10 cellular contexts compared by ENCODE assay signal in the genomic region with DNA sequence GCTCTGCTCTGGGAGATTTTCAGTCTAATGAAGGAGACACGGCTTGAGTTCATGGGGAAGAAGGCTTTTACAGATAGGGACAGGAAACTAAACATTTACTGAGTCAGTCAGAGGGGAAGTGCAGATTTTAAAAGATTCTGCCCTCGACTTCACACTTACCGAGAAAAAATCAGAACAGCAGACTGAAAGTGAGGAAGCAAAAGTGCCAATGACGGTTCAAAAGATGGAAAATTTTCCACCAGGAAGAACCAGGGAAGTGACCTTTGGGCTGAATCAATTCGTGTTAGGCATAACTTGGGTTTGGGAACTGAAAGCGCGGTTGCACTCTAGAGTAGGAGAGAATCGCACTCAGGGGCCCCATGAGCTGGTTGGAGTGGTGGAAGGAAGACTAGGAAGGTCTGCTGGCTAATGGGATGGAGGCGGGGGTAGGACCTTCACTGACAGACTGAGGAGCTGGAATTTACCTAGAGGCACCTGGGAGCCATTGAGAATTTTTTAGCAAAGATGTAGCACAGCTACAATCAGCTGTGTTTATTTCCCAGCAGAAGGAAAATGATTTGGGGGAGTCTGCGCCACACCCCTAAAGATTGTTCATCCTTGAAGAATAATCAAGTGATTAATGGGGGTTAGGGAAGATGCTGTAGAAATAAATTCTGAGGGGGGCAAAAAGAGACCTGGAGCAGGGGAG. TPM values are rescaled to one million over a fixed set of nuclear protein-coding genes. Genes with fewer than 3 reads are reported as not detected.
A peak's percentile ranks its signal among the peaks of the same experiment; 100 is the strongest.
DNase-seq lines count a peak whose midpoint lies in the region; ATAC-seq and TF ChIP-seq lines count a peak whose summit lies in the region.
"Had no signal": no experiment of that assay in that cellular context is flagged by ENCODE, and none has a peak within 500 bp of the region (broad histone marks: within the 10 kb centered on the region; RNA-seq: fewer than 3 reads in every experiment).

No MANE protein-coding gene starts in this region.

- peak overlapping the region; percentile 68 for H3K9ac ChIP-seq in mesendoderm (ENCODE audit: low read length)

- H3K9me3 ChIP-seq in left ventricle myocardium inferior (replicated peaks) (no peaks in the 10 kb centered on the region), upper lobe of left lung (no peaks in the 10 kb centered on the region), ascending aorta (no peaks in the 10 kb centered on the region), HAP-1 (no peaks in the 10 kb centered on the region)

- no peak overlapping the region for H4K5ac ChIP-seq in mesendoderm (ENCODE audit: low read length)

- intact Hi-C loops in left ventricle myocardium inferior (cut with micrococcal nuclease) (no loop called here), left ventricle myocardium superior (cut with micrococcal nuclease) (no loop called here), ascending aorta (cut with DNase I) (no loop called here)

- H3K4me2 ChIP-seq in mesendoderm (ENCODE audit: low read length), result peak overlapping the region; percentile 87

- no peak for TF ChIP-seq CTCF in left ventricle myocardium inferior (IDR thresholded peaks at IDR 0.05; ENCODE audit: borderline replicate concordance)
- no peak for TF ChIP-seq CTCF in upper lobe of left lung (IDR thresholded peaks at IDR 0.05)
- TF ChIP-seq CTCF in ascending aorta (IDR thresholded peaks at IDR 0.05), result no peak

- no peak for TF ChIP-seq POLR2A in upper lobe of left lung (IDR thresholded peaks at IDR 0.05)

- POLR2A ChIA-PET in activated naive CD8-positive, alpha-beta T cell treated with anti-CD3 and anti-CD28 coated beads, Interleukin-2, amount 10 ng/mL, durations not matched to agents 7 days and 5 days (lab: Charles Lee), result interaction anchor here (1.5 kb wide), 1 partner anchor 89 kb away, joined by 3 read pairs; no protein-coding TSS in a partner anchor

- no peaks in the 10 kb centered on the region for H3K9me3 Mint-ChIP-seq in activated naive CD8-positive, alpha-beta T cell treated with anti-CD3 and anti-CD28 coated beads, Interleukin-2, amount 10 ng/mL, durations not matched to agents 7 days and 5 days

- no peak overlapping the region for H3K56ac ChIP-seq in mesendoderm (ENCODE audit: low read length)

- H3K36me3 ChIP-seq in left ventricle myocardium inferior (no peaks in the 10 kb centered on the region), mesendoderm (ENCODE audit: control insufficient read depth, insufficient read depth, low read length) (no peaks in the 10 kb centered on the region), upper lobe of left lung (no peaks in the 10 kb centered on the region), ascending aorta (no peaks in the 10 kb centered on the region), HAP-1 (replicated peaks) (no peaks in the 10 kb centered on the region)

- H2BK5ac ChIP-seq in mesendoderm (ENCODE audit: low read length), result no peak overlapping the region

- peaks cover 97% of the 10 kb centered on the region for H3K27me3 ChIP-seq in left ventricle myocardium inferior (ENCODE audit: low read depth)
- H3K27me3 ChIP-seq in mesendoderm (ENCODE audit: insufficient read depth, low read length, poor library complexity), result peaks cover 3% of the 10 kb centered on the region
- peaks cover 0 to 32% (median 15%) of the 10 kb centered on the region in 4 donors for H3K27me3 ChIP-seq in upper lobe of left lung
- peaks cover 17% of the 10 kb centered on the region for H3K27me3 ChIP-seq in ascending aorta
- peaks cover 21% of the 10 kb centered on the region for H3K27me3 ChIP-seq in HAP-1 (ENCODE audit: low read depth)

- in situ Hi-C loops in HAP-1 (cut with MboI; ENCODE audit: low sequenced_read_pairs), result no loop called here

- H2BK120ac ChIP-seq in mesendoderm (ENCODE audit: low read depth, low read length), result no peak overlapping the region

- no peaks in the 10 kb centered on the region for H3K36me3 Mint-ChIP-seq in activated naive CD8-positive, alpha-beta T cell treated with anti-CD3 and anti-CD28 coated beads, Interleukin-2, amount 10 ng/mL, durations not matched to agents 7 days and 5 days

- TF ChIP-seq EP300 in upper lobe of left lung (IDR thresholded peaks at IDR 0.05), result no peak

- no peak overlapping the region for H4K8ac ChIP-seq in mesendoderm (ENCODE audit: low read depth, low read length)

- no peak for ATAC-seq in left ventricle myocardium superior
- no peak for ATAC-seq in activated naive CD8-positive, alpha-beta T cell treated with anti-CD3 and anti-CD28 coated beads, Interleukin-2, amount 10 ng/mL, durations not matched to agents 7 days and 5 days (ENCODE audit: low read depth)
- ATAC-seq in upper lobe of left lung (ENCODE audit: low FRiP score in 2 of 2), result no peak
- no peak for ATAC-seq in GM19463 (IDR thresholded peaks at IDR 0.05; ENCODE audit: unreplicated experiment)

- H3K27ac Mint-ChIP-seq in activated naive CD8-positive, alpha-beta T cell treated with anti-CD3 and anti-CD28 coated beads, Interleukin-2, amount 10 ng/mL, durations not matched to agents 7 days and 5 days, result no peak overlapping the region

- no peak overlapping the region for H2AK5ac ChIP-seq in mesendoderm (ENCODE audit: low read length)

- DNase-seq in left ventricle myocardium inferior (no peak), left ventricle myocardium superior (no peak), mesendoderm (peak; percentile 14), upper lobe of left lung (no peak), ascending aorta (ENCODE audit: low spot score in 2 of 2) (no peak), HAP-1 (ENCODE audit: low spot score in 2 of 2) (no peak)
- no peak for DNase-seq in activated naive CD8-positive, alpha-beta T cell treated with anti-CD3 and anti-CD28 coated beads, Interleukin-2, amount 10 ng/mL, durations not matched to agents 7 days and 5 days
- DNase-seq: activated CD4-positive, alpha-beta T cell treated with anti-CD3 and anti-CD28 coated beads, Interleukin-2, amount 50 U/mL, for 1 hour had no signal

- H3K27ac ChIP-seq in left ventricle myocardium inferior (replicated peaks) (no peak overlapping the region), mesendoderm (ENCODE audit: low read depth, low read length) (no peak overlapping the region), upper lobe of left lung (no peak overlapping the region), ascending aorta (no peak overlapping the region)

- H3K27me3 Mint-ChIP-seq in activated naive CD8-positive, alpha-beta T cell treated with anti-CD3 and anti-CD28 coated beads, Interleukin-2, amount 10 ng/mL, durations not matched to agents 7 days and 5 days, result peaks cover 64% of the 10 kb centered on the region

- peaks cover 12% of the 10 kb centered on the region for H3K4me1 Mint-ChIP-seq in activated naive CD8-positive, alpha-beta T cell treated with anti-CD3 and anti-CD28 coated beads, Interleukin-2, amount 10 ng/mL, durations not matched to agents 7 days and 5 days

- no peaks in the 10 kb centered on the region for H3K79me2 ChIP-seq in mesendoderm (ENCODE audit: control insufficient read depth, insufficient read depth, low read length)

- H3K4ac ChIP-seq in mesendoderm (ENCODE audit: low read depth, low read length), result no peak overlapping the region

- no CpG with 5 or more reads among the region's 10 CpGs for WGBS in mesendoderm (ENCODE audit: extremely low coverage, insufficient coverage, low lambda C conversion rate)
- WGBS in upper lobe of left lung, 2 donors, result 28 to 30% methylated on average over 10 of the region's 10 CpGs

- H3K4me1 ChIP-seq in left ventricle myocardium inferior (peaks cover 33% of the 10 kb centered on the region), mesendoderm (ENCODE audit: control insufficient read depth, low read depth, low read length) (no peaks in the 10 kb centered on the region), upper lobe of left lung (peaks cover 25 to 29% (median 27%) of the 10 kb centered on the region in 4 donors), ascending aorta (peaks cover 16 to 19% of the 10 kb centered on the region in 2 donors), HAP-1 (peaks cover 4% of the 10 kb centered on the region)

- no peaks in the 10 kb centered on the region for H3K79me1 ChIP-seq in mesendoderm (ENCODE audit: low read length)

- H2BK15ac ChIP-seq in mesendoderm (replicated peaks; ENCODE audit: low read depth), result no peak overlapping the region

- H3K4me3 ChIP-seq in left ventricle myocardium inferior (peak overlapping the region; percentile 70), mesendoderm (ENCODE audit: low read length) (peak overlapping the region; percentile 39), upper lobe of left lung (peak overlapping the region in 3 of 4 donors; percentile 35 to 56 (median 44)), ascending aorta (peak overlapping the region in 1 of 2 donors; percentile 61), HAP-1 (no peak overlapping the region)

- H3K18ac ChIP-seq in mesendoderm (ENCODE audit: low read length), result no peak overlapping the region

- peak overlapping the region; percentile 76 for H3K4me3 Mint-ChIP-seq in activated naive CD8-positive, alpha-beta T cell treated with anti-CD3 and anti-CD28 coated beads, Interleukin-2, amount 10 ng/mL, durations not matched to agents 7 days and 5 days

- no peak overlapping the region for H3K23ac ChIP-seq in mesendoderm (ENCODE audit: low read length)

RNA-seq across cellular contexts. Expression of gene KCNK13, which starts 1.2 kb away (rescaled TPM):
- total RNA-seq in left ventricle myocardium inferior (1.9 TPM), left ventricle myocardium superior (4.5 TPM), upper lobe of left lung (1 to 10 TPM in 3 of 6 donors, under 1 TPM in 1, not detected in 2; 0.22 to 3.0 (median 1.2) TPM), ascending aorta (not detected)
- under 1 TPM in 1 of 2 experiments, not detected in 1; 0.19 TPM for total RNA-seq in activated naive CD8-positive, alpha-beta T cell treated with anti-CD3 and anti-CD28 coated beads, Interleukin-2, amount 10 ng/mL, durations not matched to agents 7 days and 5 days
- polyA plus RNA-seq in mesendoderm (2013, experiment 1 of 2), result 0.28 TPM
- 0.21 TPM for polyA plus RNA-seq in mesendoderm (2013, experiment 2 of 2)
- total RNA-seq: LHCN-M2 had no signal
